In genomic region chr12:124713436-124714082, GRCh38 we compare ENCODE assay signal across 8 cellular contexts.
DNase-seq lines count a peak whose midpoint lies in the region; ATAC-seq and TF ChIP-seq lines count a peak whose summit lies in the region.

No MANE protein-coding gene starts in this region.

- ATAC-seq in sciatic nerve = peak; percentile 40

- intact Hi-C loops in sciatic nerve (cut with DNase I) = no loop called here

- TF ChIP-seq CTCF in AG10803 (conservative IDR thresholded peaks at IDR 0.05; ENCODE audit: low read length) = no peak
- TF ChIP-seq CTCF in GM20000 (IDR thresholded peaks at IDR 0.05; ENCODE audit: extremely low read depth, missing control alignments) = no peak
- TF ChIP-seq CTCF in fibroblast of the aortic adventitia (IDR thresholded peaks at IDR 0.05; ENCODE audit: insufficient read depth, low read length) = no peak

- DNase-seq in AG10803 (ENCODE audit: low read depth) = peak; percentile 38
- DNase-seq in GM20000 (ENCODE audit: low spot score) = peak; percentile 71
- peak; percentile 53 for DNase-seq in KBM-7
- peak; percentile 67 for DNase-seq in activated CD8-positive, alpha-beta memory T cell treated with anti-CD3 and anti-CD28 coated beads, Interleukin-2, amount 50 U/mL, for 24 hours (ENCODE audit: extremely low read depth)
- peak; percentile 92 for DNase-seq in fibroblast of the aortic adventitia (ENCODE audit: low read depth)
- no peak for DNase-seq in sciatic nerve (ENCODE audit: low spot score)
- no peak for DNase-seq in NCI-H1436 (lab: John Stamatoyannopoulos, UW)
- no peak for DNase-seq in NCI-H187 treated with DMSO at 0.1 percent for 48 hours (lab: John Stamatoyannopoulos, UW)

- in situ Hi-C loops in KBM-7 (cut with MboI; ENCODE audit: low pct_unique_long_range_greater_than_20kb, low sequenced_read_pairs) = no loop called here

- H3K4me3 ChIP-seq in AG10803 (ENCODE audit: low read length) (no peak overlapping the region), fibroblast of the aortic adventitia (ENCODE audit: low read depth, low read length) (peak overlapping the region; percentile 41)

Comparison
In these comparisons a context has a peak if more than half of its experiments do, and no peak if none do; other contexts are left out.
1. DNase-seq: peak in AG10803 (single experiment), GM20000 (single experiment), KBM-7 (single experiment), activated CD8-positive, alpha-beta memory T cell treated with anti-CD3 and anti-CD28 coated beads, Interleukin-2, amount 50 U/mL, for 24 hours (single experiment) and fibroblast of the aortic adventitia (single experiment); none in sciatic nerve (single experiment), NCI-H1436 (single experiment) and NCI-H187 treated with DMSO at 0.1 percent for 48 hours (single experiment).